Comparison of ENCODE assay signal across 27 cellular contexts in the genomic region with DNA sequence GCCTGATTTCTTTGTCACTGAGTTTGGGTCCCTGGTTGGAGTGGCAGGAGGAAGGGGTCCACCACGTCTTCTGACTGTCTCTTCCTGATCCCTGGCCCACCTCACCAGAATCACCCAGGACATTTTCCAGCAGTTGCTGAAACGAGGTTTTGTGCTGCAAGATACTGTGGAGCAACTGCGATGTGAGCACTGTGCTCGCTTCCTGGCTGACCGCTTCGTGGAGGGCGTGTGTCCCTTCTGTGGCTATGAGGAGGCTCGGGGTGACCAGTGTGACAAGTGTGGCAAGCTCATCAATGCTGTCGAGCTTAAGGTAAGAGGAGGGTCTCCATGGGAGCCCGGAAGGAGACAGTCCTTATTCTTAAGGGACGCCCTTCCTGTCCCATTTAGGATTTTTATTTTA. TPM values are rescaled to one million over a fixed set of nuclear protein-coding genes. Genes with fewer than 3 reads are reported as not detected.
"Had no signal": no experiment of that assay in that cellular context is flagged by ENCODE, and none has a peak within 500 bp of the region (broad histone marks: within the 10 kb centered on the region; RNA-seq: fewer than 3 reads in every experiment).

No MANE protein-coding gene starts in this region.

- H3K27me3 ChIP-seq: esophagus squamous epithelium, heart left ventricle, hepatocyte, neural progenitor cell, sigmoid colon, testis, tibial artery had no signal

- H3K4me3 ChIP-seq: esophagus squamous epithelium, heart left ventricle, hepatocyte, neural progenitor cell, psoas muscle, sigmoid colon, testis, tibial artery had no signal

- H3K27ac ChIP-seq: esophagus squamous epithelium, heart left ventricle, hepatocyte, neural progenitor cell, psoas muscle, sigmoid colon, testis, tibial artery had no signal

- H3K4me3 Mint-ChIP-seq: effector memory CD8-positive, alpha-beta T cell; naive thymus-derived CD4-positive, alpha-beta T cell; nephron; neural progenitor cell; stimulated activated memory B cell treated with anti-CD40 and anti-IgM and Interleukin-4, amounts not matched to agents 10 μg/mL and 1 μg/mL and 100 μg/mL, for 72 hours; type B pancreatic cell had no signal

- H3K4me1 Mint-ChIP-seq: nephron had no signal

- H3K27me3 Mint-ChIP-seq: effector memory CD8-positive, alpha-beta T cell; naive thymus-derived CD4-positive, alpha-beta T cell; stimulated activated memory B cell treated with anti-CD40 and anti-IgM and Interleukin-4, amounts not matched to agents 10 μg/mL and 1 μg/mL and 100 μg/mL, for 72 hours; type B pancreatic cell had no signal

- DNase-seq: cortex of kidney; effector memory CD8-positive, alpha-beta T cell; erythroblast; esophagus squamous epithelium; heart left ventricle; kidney; mesendoderm; midbrain; naive thymus-derived CD4-positive, alpha-beta T cell; nucleus accumbens; psoas muscle; right cardiac atrium; sigmoid colon; stimulated activated CD4-positive, alpha-beta T cell treated with anti-CD3 and anti-CD28 coated beads, Interleukin-4, amount 100 ng/mL, for 4 hours; stimulated activated naive CD8-positive, alpha-beta T cell treated with anti-CD3 and anti-CD28 coated beads, Interleukin-15, Interleukin-2, amounts not matched to agents 100 U/mL and 50 U/mL, for 24 hours; substantia nigra; testis; tibial artery had no signal

- ATAC-seq: effector memory CD8-positive, alpha-beta T cell; heart left ventricle; left lobe of liver; naive thymus-derived CD4-positive, alpha-beta T cell; psoas muscle; right cardiac atrium; stimulated activated memory B cell treated with anti-CD40 and anti-IgM and Interleukin-4, amounts not matched to agents 10 μg/mL and 1 μg/mL and 100 μg/mL, for 72 hours; stimulated activated naive CD8-positive, alpha-beta T cell treated with anti-CD3 and anti-CD28 coated beads, Interleukin-15, Interleukin-2, amounts not matched to agents 100 U/mL and 50 U/mL, for 24 hours had no signal

- H3K9me3 Mint-ChIP-seq: effector memory CD8-positive, alpha-beta T cell; neural progenitor cell; stimulated activated memory B cell treated with anti-CD40 and anti-IgM and Interleukin-4, amounts not matched to agents 10 μg/mL and 1 μg/mL and 100 μg/mL, for 72 hours; type B pancreatic cell had no signal

- H3K9me3 ChIP-seq: esophagus squamous epithelium, heart left ventricle, psoas muscle, sigmoid colon, testis, tibial artery had no signal

- H3K4me1 ChIP-seq: esophagus squamous epithelium, heart left ventricle, neural progenitor cell, psoas muscle, sigmoid colon, testis, tibial artery had no signal

- H3K27ac Mint-ChIP-seq: nephron, neural progenitor cell, type B pancreatic cell had no signal

RNA-seq across cellular contexts. Expression of gene ARHGAP9, which starts 20.5 kb away (rescaled TPM):
- total RNA-seq: dermis microvascular lymphatic vessel endothelial cell, lung microvascular endothelial cell, renal cortical epithelial cell had no signal

RNA-seq across cellular contexts. Expression of gene GLI1, which starts 40.6 kb away (rescaled TPM):
- total RNA-seq: lung microvascular endothelial cell had no signal
- polyA plus RNA-seq: naive thymus-derived CD4-positive, alpha-beta T cell had no signal
